ENCODE assay signal across 1 cellular context in the genomic region with DNA sequence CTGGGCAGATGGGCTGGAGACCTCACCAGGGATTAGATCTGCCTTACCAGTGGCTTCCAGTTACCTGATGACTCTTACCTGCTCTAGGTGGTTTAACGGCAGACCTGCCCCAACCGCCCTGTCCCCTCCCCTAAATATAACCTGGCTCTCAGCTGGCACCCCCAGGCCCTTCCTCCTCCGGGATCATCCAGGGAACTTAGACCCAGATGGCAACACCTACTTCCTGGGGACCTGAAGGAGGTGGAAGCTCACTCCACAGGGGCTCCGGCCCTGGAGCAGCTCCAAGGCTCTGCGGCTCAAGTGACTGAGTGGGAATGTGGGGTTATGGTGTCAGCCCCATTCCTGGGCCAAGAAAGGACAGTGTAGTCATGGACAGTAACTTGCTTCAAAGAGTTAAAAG.
TF ChIP-seq lines count a peak whose summit lies in the region.

No MANE protein-coding gene starts in this region.

TF ChIP-seq in GM23338, 12 proteins besides CTCF, POLR2A, EP300 and RAD21 (continued from another document):
- TF ChIP-seq ZNF462 (CRISPR knock-in tag; IDR thresholded peaks at IDR 0.05): no peak
- TF ChIP-seq STAT1 (IDR thresholded peaks at IDR 0.05; ENCODE audit: unreplicated experiment): no peak
- no peak for TF ChIP-seq NANOG (IDR thresholded peaks at IDR 0.05; ENCODE audit: borderline replicate concordance)
- no peak for TF ChIP-seq ZNF114 (CRISPR knock-in tag; IDR thresholded peaks at IDR 0.05)
